Comparison of ENCODE assay signal across 21 cellular contexts in genomic region chr1:155719703-155720102, GRCh38.
"Had no signal": no experiment of that assay in that cellular context is flagged by ENCODE, and none has a peak within 500 bp of the region (broad histone marks: within the 10 kb centered on the region; RNA-seq: fewer than 3 reads in every experiment).

No MANE protein-coding gene starts in this region.

- H3K4me1 Mint-ChIP-seq: endodermal cell, mesothelial cell of epicardium had no signal

- H3K9me3 ChIP-seq: esophagus squamous epithelium, gastrocnemius medialis, heart right ventricle, left lung, lower lobe of right lung had no signal

- H3K27ac Mint-ChIP-seq: effector memory CD8-positive, alpha-beta T cell; endodermal cell; mesothelial cell of epicardium had no signal

- ATAC-seq: effector memory CD8-positive, alpha-beta T cell; esophagus mucosa; gastrocnemius medialis; heart right ventricle; left cardiac atrium; left lung; left ventricle myocardium superior; lower lobe of right lung had no signal

- H3K27me3 ChIP-seq: esophagus squamous epithelium, gastrocnemius medialis, heart right ventricle, left lung had no signal

- H3K27me3 Mint-ChIP-seq: effector memory CD8-positive, alpha-beta T cell had no signal

- H3K27ac ChIP-seq: coronary artery, epithelial cell of prostate, esophagus squamous epithelium, gastrocnemius medialis, heart right ventricle, left lung, lower lobe of right lung had no signal

- H3K4me3 ChIP-seq: coronary artery, esophagus squamous epithelium, gastrocnemius medialis, heart right ventricle, left lung, lower lobe of right lung had no signal

- H3K4me3 Mint-ChIP-seq: effector memory CD8-positive, alpha-beta T cell; endodermal cell; mesothelial cell of epicardium had no signal

- DNase-seq: dermis blood vessel endothelial cell; effector CD8-positive, alpha-beta T cell; effector memory CD8-positive, alpha-beta T cell; endodermal cell; erythroblast; esophagus squamous epithelium; foreskin fibroblast; foreskin melanocyte; gastrocnemius medialis; glutamatergic neuron; heart right ventricle; hippocampal formation; left cardiac atrium; left lung; left ventricle myocardium superior; lower lobe of right lung; mesenchymal stem cell had no signal
